In the genomic region with DNA sequence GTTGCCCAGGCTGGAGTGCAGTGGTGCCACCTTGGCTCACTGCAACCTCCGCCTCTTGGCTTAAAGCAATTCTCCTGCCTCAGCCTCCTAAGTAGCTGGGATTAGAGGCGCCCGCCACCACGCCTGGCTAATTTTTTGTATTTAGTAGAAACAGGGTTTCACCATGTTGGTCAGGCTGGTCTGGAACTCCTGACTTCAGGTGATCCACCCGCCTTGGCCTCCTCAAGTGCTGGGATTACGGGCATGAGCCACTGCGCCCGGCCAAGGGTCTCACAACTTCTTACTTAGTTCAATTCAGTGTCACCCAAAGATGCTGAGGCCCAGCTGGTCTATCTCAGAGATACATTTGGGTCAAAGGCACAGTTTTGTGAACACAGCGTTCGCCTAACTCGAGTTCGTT, we compare ENCODE assay signal across 5 cellular contexts. TPM values are rescaled to one million over a fixed set of nuclear protein-coding genes. Genes with fewer than 3 reads are reported as not detected.
"Had no signal": no experiment of that assay in that cellular context is flagged by ENCODE, and none has a peak within 500 bp of the region (broad histone marks: within the 10 kb centered on the region; RNA-seq: fewer than 3 reads in every experiment).

No MANE protein-coding gene starts in this region.

RNA-seq across cellular contexts. Expression of gene ESPNL, which starts 15.6 kb away (rescaled TPM):
- total RNA-seq: MCF 10A, PC-3 had no signal

RNA-seq across cellular contexts. Expression of gene KLHL30, which starts 22.8 kb away (rescaled TPM):
- total RNA-seq: PC-3, SK-MEL-5 had no signal
- polyA plus RNA-seq: IgD-negative memory B cell, SK-N-SH had no signal

RNA-seq across cellular contexts. Expression of gene ERFE, which starts 43.1 kb away (rescaled TPM):
- polyA plus RNA-seq: IgD-negative memory B cell had no signal
